In genomic region chr13:46654956-46655726, GRCh38 we compare ENCODE assay signal across 9 cellular contexts.
A peak's percentile ranks its signal among the peaks of the same experiment; 100 is the strongest.
DNase-seq lines count a peak whose midpoint lies in the region; ATAC-seq and TF ChIP-seq lines count a peak whose summit lies in the region.
"Had no signal": no experiment of that assay in that cellular context is flagged by ENCODE, and none has a peak within 500 bp of the region (broad histone marks: within the 10 kb centered on the region; RNA-seq: fewer than 3 reads in every experiment).

No MANE protein-coding gene starts in this region.

- DNase-seq in AML-193 (lab: John Stamatoyannopoulos, UW) (peak; percentile 37 to 38), NB4 (ENCODE audit: low read depth) (peak; percentile 28), fibroblast of peridontal ligament (ENCODE audit: extremely low read depth) (peak; percentile 23), osteoblast (ENCODE audit: insufficient read length, low spot score, missing footprints) (no peak), NCI-H2029 (lab: John Stamatoyannopoulos, UW) (no peak), Kasumi-1 (lab: John Stamatoyannopoulos, UW) (no peak), GM20000 (ENCODE audit: low spot score) (no peak)
- DNase-seq: activated T-cell treated with anti-CD3 and anti-CD28 coated beads, Interleukin-2, amount 50 U/mL, for 48 hours had no signal

- TF ChIP-seq POLR2A in NB4 (IDR thresholded peaks at IDR 0.05; ENCODE audit: extremely low read depth, insufficient read length) = no peak

- H3K79me2 ChIP-seq in osteoblast (ENCODE audit: insufficient read depth, low read length) = peaks cover 11% of the 10 kb centered on the region

- no peak for TF ChIP-seq CTCF in NB4 (IDR thresholded peaks at IDR 0.05; ENCODE audit: low read depth, low read length)
- TF ChIP-seq CTCF in osteoblast (IDR thresholded peaks at IDR 0.05; ENCODE audit: extremely low read depth, low read depth, low read length) = no peak
- no peak for TF ChIP-seq CTCF in GM20000 (IDR thresholded peaks at IDR 0.05; ENCODE audit: extremely low read depth, missing control alignments)

- H3K4me1 ChIP-seq in osteoblast (ENCODE audit: insufficient read depth, low read length) = peaks cover 18% of the 10 kb centered on the region

- H3K4me3 ChIP-seq in NB4 (ENCODE audit: low read depth, low read length) = no peak overlapping the region
- peak overlapping the region; percentile 54 for H3K4me3 ChIP-seq in osteoblast (ENCODE audit: insufficient read depth, low read length)

- no peaks in the 10 kb centered on the region for H3K36me3 ChIP-seq in osteoblast (ENCODE audit: insufficient read depth, low read length)

- H3K4me2 ChIP-seq in osteoblast (ENCODE audit: insufficient read depth, low read length) = peak overlapping the region; percentile 75

- ATAC-seq in HG03520 (IDR thresholded peaks at IDR 0.05; ENCODE audit: unreplicated experiment) = no peak

- no peak overlapping the region for H2AFZ ChIP-seq in osteoblast (ENCODE audit: low read length)

- H4K20me1 ChIP-seq in osteoblast (ENCODE audit: insufficient read depth, low read length) = no peaks in the 10 kb centered on the region

- peak overlapping the region; percentile 66 for H3K27ac ChIP-seq in osteoblast (ENCODE audit: low read depth, low read length)

- no peaks in the 10 kb centered on the region for H3K9me3 ChIP-seq in osteoblast (ENCODE audit: low read depth, low read length)

- H3K27me3 ChIP-seq in osteoblast (ENCODE audit: insufficient read depth, low read length) = no peaks in the 10 kb centered on the region

Comparison
In these comparisons a context has a peak if more than half of its experiments do, and no peak if none do; other contexts are left out.
1. DNase-seq: peak in AML-193 (2 of 2), NB4 (single experiment) and fibroblast of peridontal ligament (single experiment); none in osteoblast (single experiment), NCI-H2029 (single experiment), Kasumi-1 (0 of 2) and GM20000 (single experiment).